ENCODE assay signal across 23 cellular contexts in the genomic region with DNA sequence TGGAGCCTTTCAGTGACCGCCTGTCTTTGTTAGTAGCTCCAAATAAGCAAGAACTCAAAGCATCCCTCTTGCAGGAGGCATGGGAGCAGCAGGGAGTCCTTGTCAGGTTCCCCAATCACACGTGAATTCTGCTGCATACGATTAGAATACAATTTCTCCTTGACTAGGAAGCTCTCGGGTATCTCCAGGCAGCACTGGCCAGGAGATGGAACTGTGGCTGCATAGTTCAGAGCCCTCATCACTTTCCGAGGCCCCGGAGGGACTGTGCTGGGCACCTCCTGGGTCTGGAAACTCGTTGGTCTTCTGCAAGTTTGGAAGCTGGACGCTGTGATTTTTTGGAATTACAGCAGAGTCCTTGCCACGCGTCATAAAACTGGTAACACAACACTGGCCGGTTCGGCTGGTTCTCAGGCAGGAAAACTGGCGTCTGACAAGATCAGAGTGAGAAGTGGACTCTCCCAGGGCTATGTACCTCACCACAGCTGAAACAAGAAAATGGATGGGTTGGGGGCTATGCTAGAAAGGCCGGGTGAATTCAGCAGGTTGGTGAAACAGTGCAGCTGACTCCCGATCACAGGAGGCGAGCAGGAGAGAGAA.
DNase-seq lines count a peak whose midpoint lies in the region; ATAC-seq, FAIRE-seq and TF ChIP-seq lines count a peak whose summit lies in the region.
"Had no signal": no experiment of that assay in that cellular context is flagged by ENCODE, and none has a peak within 500 bp of the region (broad histone marks: within the 10 kb centered on the region; RNA-seq: fewer than 3 reads in every experiment).

No MANE protein-coding gene starts in this region.

- H3K4me1 ChIP-seq in keratinocyte (ENCODE audit: control insufficient read depth, extremely low read depth, insufficient read depth, low read length), result peaks cover 3% of the 10 kb centered on the region

- DNase-seq in keratinocyte (ENCODE audit: low read depth, low spot score) (no peak), posterior vena cava (ENCODE audit: low spot score) (peak; percentile 44), Calu3 (no peak)
- no peak for DNase-seq in activated CD4-positive, alpha-beta T cell treated with anti-CD3 and anti-CD28 coated beads for 1 hour
- DNase-seq in activated T-cell treated with anti-CD3 and anti-CD28 coated beads, Interleukin-2, amount 50 U/mL, for 48 hours, result no peak
- DNase-seq: C1 segment of cervical spinal cord; COR-L47; DMS53; GM23248; NCI-H1048; NCI-H146; NCI-H2107; NCI-H226; NCI-H526 treated with DMSO at 0.1 percent for 48 hours; NK-92 treated with Interleukin-12 subunit alpha and Interleukin-12 subunit beta, amount 100 ng/mL, for 24 hours; OCI-M1 had no signal

- H3K4me2 ChIP-seq in keratinocyte (ENCODE audit: control insufficient read depth, extremely low read depth, insufficient read depth, low read depth, low read length), result peak overlapping the region; percentile 30

- H2AFZ ChIP-seq in keratinocyte (ENCODE audit: control insufficient read depth, low read length), result peak overlapping the region; percentile 60
- H2AFZ ChIP-seq: GM23248 had no signal

- no peaks in the 10 kb centered on the region for H3K9me3 ChIP-seq in keratinocyte (ENCODE audit: control insufficient read depth, low read depth, low read length)

- peaks cover 0 to 8% (median under 1%) of the 10 kb centered on the region in 5 experiments for H3K9me3 Mint-ChIP-seq in brain
- H3K9me3 Mint-ChIP-seq in Calu3 (ENCODE audit: low read depth, unreplicated experiment), result no peaks in the 10 kb centered on the region

- no peaks in the 10 kb centered on the region for H3K79me2 ChIP-seq in keratinocyte (ENCODE audit: control insufficient read depth, insufficient read depth, low read length)

- H3K27ac ChIP-seq in C4-2B (peak overlapping the region; percentile 24), keratinocyte (ENCODE audit: control insufficient read depth, insufficient read depth, low read length) (no peak overlapping the region)
- H3K27ac ChIP-seq: GM23248, RWPE1 had no signal

- peaks cover 34% of the 10 kb centered on the region for H3K36me3 Mint-ChIP-seq in brain
- H3K36me3 Mint-ChIP-seq in Calu3 (ENCODE audit: insufficient read depth, unreplicated experiment), result no peaks in the 10 kb centered on the region

- no peak overlapping the region for H3K4me3 Mint-ChIP-seq in brain
- H3K4me3 Mint-ChIP-seq in Calu3 (ENCODE audit: low read depth, unreplicated experiment), result no peak overlapping the region

- H3K4me3 ChIP-seq in keratinocyte (ENCODE audit: control insufficient read depth in 2 of 3, extremely low read depth in 1 of 3, insufficient read depth in 2 of 3, low read depth in 1 of 3, low read length in 3 of 3), result no peak overlapping the region
- H3K4me3 ChIP-seq: GM12878, GM23248, K562 had no signal

- peak overlapping the region in 3 of 5 experiments; percentile 34 to 57 (median 48) for H3K27ac Mint-ChIP-seq in brain
- no peak overlapping the region for H3K27ac Mint-ChIP-seq in Calu3 (ENCODE audit: unreplicated experiment)

- ATAC-seq in GM18498 (IDR thresholded peaks at IDR 0.05; ENCODE audit: unreplicated experiment), result no peak
- ATAC-seq: GM12878, K562 had no signal

- no peak overlapping the region for H3K9ac ChIP-seq in keratinocyte (ENCODE audit: control insufficient read depth, extremely low read depth, insufficient read depth, low read length)
- H3K9ac ChIP-seq: GM23248 had no signal

- TF ChIP-seq CTCF in C4-2B (conservative IDR thresholded peaks at IDR 0.05), result no peak
- TF ChIP-seq CTCF in brain (conservative IDR thresholded peaks at IDR 0.05), result no peak
- TF ChIP-seq CTCF in keratinocyte (optimal IDR thresholded peaks at IDR 0.05 in 1 of 3, IDR thresholded peaks at IDR 0.05 in 1 of 3, conservative IDR thresholded peaks at IDR 0.05 in 1 of 3; ENCODE audit: extremely low read depth in 1 of 3, insufficient read depth in 2 of 3, low read length in 3 of 3), result peak in 1 of 3 experiments; percentile 30
- TF ChIP-seq CTCF in Calu3 (IDR thresholded peaks at IDR 0.05; ENCODE audit: unreplicated experiment), result no peak

- H3K27me3 ChIP-seq in keratinocyte (ENCODE audit: control insufficient read depth, extremely low read depth, insufficient read depth, low read length), result no peaks in the 10 kb centered on the region

- dilution Hi-C loops in keratinocyte (cut with MboI; ENCODE audit: extremely low pct_ligation_motif_present, low sequenced_read_pairs), result no loop called here

- no peaks in the 10 kb centered on the region for H3K27me3 Mint-ChIP-seq in brain
- H3K27me3 Mint-ChIP-seq in Calu3 (ENCODE audit: unreplicated experiment), result peaks cover 92% of the 10 kb centered on the region

- FAIRE-seq in keratinocyte (lab: Jason Lieb, UNC), result no peak
- FAIRE-seq: GM12878, HTR-8/SVneo, K562 had no signal

- no peaks in the 10 kb centered on the region for H4K20me1 ChIP-seq in keratinocyte (ENCODE audit: control insufficient read depth, extremely low read depth, insufficient read depth, low read length)

- H3K4me1 Mint-ChIP-seq in brain, result peaks cover 46% of the 10 kb centered on the region
- no peaks in the 10 kb centered on the region for H3K4me1 Mint-ChIP-seq in Calu3 (ENCODE audit: low read depth, unreplicated experiment)

- no TSS peak for BruUV-seq in Calu3 (replicated peaks; lab: Mats Ljungman, UMichigan)

- no peaks in the 10 kb centered on the region for H3K36me3 ChIP-seq in keratinocyte (ENCODE audit: control insufficient read depth in 2 of 2, extremely low read depth in 1 of 2, insufficient read depth in 2 of 2, low read length in 2 of 2)

- H3K9me1 ChIP-seq in keratinocyte (ENCODE audit: control insufficient read depth, extremely low read depth, insufficient read depth, low read length), result no peaks in the 10 kb centered on the region

- CTCF ChIA-PET in Calu3 (lab: Charles Lee), result no interaction called here

- intact Hi-C loops in posterior vena cava (cut with DNase I), result no loop called here
- intact Hi-C loops in Calu3 (cut with micrococcal nuclease; ENCODE audit: unreplicated experiment), result loop anchor here (10.0 kb wide), 1 partner anchor 59 kb away; no protein-coding TSS in a partner anchor
